15 cellular contexts compared by ENCODE assay signal in the genomic region with DNA sequence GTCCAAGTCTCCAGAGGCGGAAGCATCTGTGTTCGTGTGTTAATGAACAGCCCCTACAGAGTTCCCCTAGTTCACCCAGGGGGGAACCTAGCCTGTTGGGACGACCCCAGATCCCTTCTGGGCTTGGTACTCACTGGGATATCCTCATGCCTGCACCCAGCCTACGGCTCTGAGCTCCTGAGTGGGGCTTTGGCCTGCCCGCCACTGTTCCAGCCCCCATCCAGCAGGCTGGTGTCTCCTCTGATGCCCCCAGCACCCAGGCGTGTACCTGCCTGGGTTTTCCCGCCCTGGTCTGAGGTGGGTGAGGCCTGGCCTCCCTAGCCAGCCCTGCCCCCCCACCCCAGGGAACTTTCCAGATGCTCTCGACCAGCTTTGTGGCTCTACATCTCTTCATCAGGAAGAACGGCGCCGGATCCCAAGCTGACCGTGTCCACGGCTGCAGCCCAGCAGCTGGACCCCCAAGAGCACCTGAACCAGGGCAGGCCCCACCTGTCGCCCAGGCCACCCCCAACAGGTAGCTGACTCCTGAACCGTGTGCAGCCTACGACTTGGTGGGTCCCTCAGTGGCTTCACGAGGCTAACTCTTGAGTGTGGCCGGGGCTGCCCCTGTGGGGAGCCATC. TPM values are rescaled to one million over a fixed set of nuclear protein-coding genes. Genes with fewer than 3 reads are reported as not detected.
A peak's percentile ranks its signal among the peaks of the same experiment; 100 is the strongest.
DNase-seq lines count a peak whose midpoint lies in the region; ATAC-seq, FAIRE-seq and TF ChIP-seq lines count a peak whose summit lies in the region.
"Had no signal": no experiment of that assay in that cellular context is flagged by ENCODE, and none has a peak within 500 bp of the region (broad histone marks: within the 10 kb centered on the region; RNA-seq: fewer than 3 reads in every experiment).

No MANE protein-coding gene starts in this region.

- ATAC-seq in Right ventricle myocardium superior (ENCODE audit: poor library complexity): no peak
- ATAC-seq in activated T-helper 17 cell treated with anti-CD3 and anti-CD28 coated beads, Interleukin-2, amount 50 U/mL, for 72 hours (replicated peaks): no peak
- ATAC-seq in aorta (ENCODE audit: low FRiP score): no peak
- ATAC-seq in HG03045 (IDR thresholded peaks at IDR 0.05; ENCODE audit: unreplicated experiment): no peak
- no peak for ATAC-seq in GM19452 (IDR thresholded peaks at IDR 0.05; ENCODE audit: unreplicated experiment)
- ATAC-seq: left lobe of liver had no signal

- H3K9me3 ChIP-seq in right atrium auricular region (no peaks in the 10 kb centered on the region), kidney (ENCODE audit: control insufficient read depth in 1 of 2, low read length in 2 of 2) (no peaks in the 10 kb centered on the region), aorta (ENCODE audit: control insufficient read depth, low read length) (no peaks in the 10 kb centered on the region)
- H3K9me3 ChIP-seq: SJSA1 had no signal

- H3K27me3 Mint-ChIP-seq in activated T-helper 17 cell treated with anti-CD3 and anti-CD28 coated beads, Interleukin-2, amount 50 U/mL, for 72 hours: no peaks in the 10 kb centered on the region

- no peaks in the 10 kb centered on the region for H3K27me3 ChIP-seq in right atrium auricular region
- no peaks in the 10 kb centered on the region for H3K27me3 ChIP-seq in aorta (ENCODE audit: control insufficient read depth in 1 of 2, insufficient read depth in 2 of 2, low read length in 1 of 2)
- H3K27me3 ChIP-seq: SJSA1 had no signal

- H3K4me1 ChIP-seq in right atrium auricular region: peaks cover 0 to 46% of the 10 kb centered on the region in 2 donors
- peaks cover 0 to 14% of the 10 kb centered on the region in 2 donors for H3K4me1 ChIP-seq in kidney (ENCODE audit: control insufficient read depth in 1 of 2, insufficient read depth in 1 of 2, low read depth in 1 of 2, low read length in 2 of 2)
- no peaks in the 10 kb centered on the region for H3K4me1 ChIP-seq in aorta (ENCODE audit: control insufficient read depth in 1 of 2, insufficient read depth in 2 of 2, low read length in 2 of 2)

- DNase-seq in Right ventricle myocardium superior (peak; percentile 22), right atrium auricular region (ENCODE audit: low spot score) (no peak), kidney (peak; percentile 64), aorta (peak; percentile 52 to 77), DMS 273 treated with DMSO at 0.1 percent for 48 hours (lab: John Stamatoyannopoulos, UW) (no peak)
- DNase-seq: DMS153, NCI-H1436 treated with DMSO at 0.1 percent for 48 hours, NCI-H446 had no signal

- H3K36me3 ChIP-seq in right atrium auricular region (peaks cover 14% of the 10 kb centered on the region), kidney (ENCODE audit: control insufficient read depth in 1 of 2, insufficient read depth in 2 of 2, low read length in 2 of 2) (no peaks in the 10 kb centered on the region), aorta (ENCODE audit: control insufficient read depth in 1 of 2, insufficient read depth in 2 of 2, low read length in 1 of 2) (no peaks in the 10 kb centered on the region)

- no peak overlapping the region for H3K9ac ChIP-seq in kidney (ENCODE audit: low read length in 2 of 2)

- TF ChIP-seq CTCF in right atrium auricular region (IDR thresholded peaks at IDR 0.05) (no peak), kidney (IDR thresholded peaks at IDR 0.05; ENCODE audit: borderline replicate concordance, extremely low read depth, insufficient read depth) (no peak)

- H3K9me3 Mint-ChIP-seq in activated T-helper 17 cell treated with anti-CD3 and anti-CD28 coated beads, Interleukin-2, amount 50 U/mL, for 72 hours: no peaks in the 10 kb centered on the region

- no peak overlapping the region for H3K27ac ChIP-seq in right atrium auricular region
- no peak overlapping the region for H3K27ac ChIP-seq in kidney (ENCODE audit: low read depth in 2 of 2, low read length in 2 of 2)
- no peak overlapping the region for H3K27ac ChIP-seq in aorta (ENCODE audit: low read depth in 1 of 2, low read length in 2 of 2)
- H3K27ac ChIP-seq: SJSA1 had no signal

- no peak overlapping the region for H3K4me3 ChIP-seq in right atrium auricular region
- H3K4me3 ChIP-seq in kidney (ENCODE audit: low read length in 2 of 2): no peak overlapping the region
- H3K4me3 ChIP-seq in aorta (ENCODE audit: low read length in 2 of 2): no peak overlapping the region
- H3K4me3 ChIP-seq: SJSA1 had no signal

- peaks cover 4% of the 10 kb centered on the region for H3K4me1 Mint-ChIP-seq in activated T-helper 17 cell treated with anti-CD3 and anti-CD28 coated beads, Interleukin-2, amount 50 U/mL, for 72 hours

- intact Hi-C loops in Right ventricle myocardium superior (cut with DNase I): no loop called here
- intact Hi-C loops in kidney (cut with DNase I): no loop called here
- intact Hi-C loops in aorta (cut with DNase I): no loop called here

- WGBS in aorta, 2 donors: 94% methylated on average over 18 of the region's 18 CpGs

- no peak overlapping the region for H3K4me3 Mint-ChIP-seq in activated T-helper 17 cell treated with anti-CD3 and anti-CD28 coated beads, Interleukin-2, amount 50 U/mL, for 72 hours

- peaks cover 16% of the 10 kb centered on the region for H3K36me3 Mint-ChIP-seq in activated T-helper 17 cell treated with anti-CD3 and anti-CD28 coated beads, Interleukin-2, amount 50 U/mL, for 72 hours (ENCODE audit: low read depth)

- FAIRE-seq in kidney (lab: Jason Lieb, UNC): no peak
- FAIRE-seq: GM19239, TTC549 had no signal

- peak overlapping the region; percentile 85 for H3K27ac Mint-ChIP-seq in activated T-helper 17 cell treated with anti-CD3 and anti-CD28 coated beads, Interleukin-2, amount 50 U/mL, for 72 hours

RNA-seq across cellular contexts. Expression of gene TNFRSF6B, which starts 2.4 kb away (rescaled TPM):
- total RNA-seq in Right ventricle myocardium superior (0.32 TPM), right atrium auricular region (1 to 10 TPM; 1.2 to 3.8 TPM), kidney (64.5 TPM), aorta (10 to 100 TPM in 1 of 2 donors, 1 to 10 TPM in 1; 5.9 to 11.5 TPM)
- total RNA-seq in activated T-helper 17 cell treated with anti-CD3 and anti-CD28 coated beads, Interleukin-2, amount 50 U/mL, for 72 hours: not detected
- polyA plus RNA-seq in kidney (ENCODE audit: insufficient read depth, low read depth, low replicate concordance) (2.4 TPM), aorta (10 to 100 TPM in 1 of 2 donors, 1 to 10 TPM in 1; 2.1 to 73.9 TPM)

RNA-seq across cellular contexts. Expression of gene ARFRP1, which starts 13.7 kb away (rescaled TPM):
- total RNA-seq in Right ventricle myocardium superior (32.2 TPM), right atrium auricular region (10 to 100 TPM; 33.5 to 39.4 TPM), kidney (71.2 TPM), aorta (10 to 100 TPM; 46.3 to 51.7 TPM)
- 10 to 100 TPM; 43.8 to 55.8 TPM for total RNA-seq in activated T-helper 17 cell treated with anti-CD3 and anti-CD28 coated beads, Interleukin-2, amount 50 U/mL, for 72 hours
- polyA plus RNA-seq in kidney (ENCODE audit: insufficient read depth, low read depth, low replicate concordance) (60.6 TPM), aorta (10 to 100 TPM; 28.9 to 76.2 TPM)

RNA-seq across cellular contexts. Expression of gene ZGPAT, which starts 13.8 kb away (rescaled TPM):
- total RNA-seq in Right ventricle myocardium superior (16.0 TPM), right atrium auricular region (10 to 100 TPM; 11.9 to 15.1 TPM), kidney (30.5 TPM), aorta (10 to 100 TPM; 20.8 to 28.6 TPM)
- total RNA-seq in activated T-helper 17 cell treated with anti-CD3 and anti-CD28 coated beads, Interleukin-2, amount 50 U/mL, for 72 hours: 10 to 100 TPM; 18.3 to 24.7 TPM
- polyA plus RNA-seq in kidney (ENCODE audit: insufficient read depth, low read depth, low replicate concordance) (39.6 TPM), aorta (10 to 100 TPM; 22.5 to 49.5 TPM)

RNA-seq across cellular contexts. Expression of gene RTEL1, which starts 36.0 kb away (rescaled TPM):
- total RNA-seq in Right ventricle myocardium superior (7.3 TPM), right atrium auricular region (1 to 10 TPM; 4.8 to 9.2 TPM), kidney (37.7 TPM), aorta (10 to 100 TPM; 35.5 to 43.0 TPM)
- total RNA-seq in activated T-helper 17 cell treated with anti-CD3 and anti-CD28 coated beads, Interleukin-2, amount 50 U/mL, for 72 hours: 10 to 100 TPM; 41.8 to 51.8 TPM
- polyA plus RNA-seq in kidney (ENCODE audit: insufficient read depth, low read depth, low replicate concordance) (5.3 TPM), aorta (100 to 1,000 TPM in 1 of 2 donors, 1 to 10 TPM in 1; 6.8 to 114 TPM)

RNA-seq across cellular contexts. Expression of gene STMN3, which starts 40.9 kb away (rescaled TPM):
- total RNA-seq in Right ventricle myocardium superior (4.3 TPM), right atrium auricular region (10 to 100 TPM in 1 of 2 donors, 1 to 10 TPM in 1; 5.7 to 10.1 TPM), kidney (84.9 TPM), aorta (10 to 100 TPM; 10.5 to 31.2 TPM)
- 10 to 100 TPM; 15.1 to 24.7 TPM for total RNA-seq in activated T-helper 17 cell treated with anti-CD3 and anti-CD28 coated beads, Interleukin-2, amount 50 U/mL, for 72 hours
- polyA plus RNA-seq in kidney (ENCODE audit: insufficient read depth, low read depth, low replicate concordance) (20.6 TPM), aorta (10 to 100 TPM; 11.3 to 26.1 TPM)

Comparison
In these comparisons a context has a peak if more than half of its experiments do, and no peak if none do; other contexts are left out.
1. DNase-seq: peak in Right ventricle myocardium superior (single experiment), kidney (single experiment) and aorta (2 of 2); none in right atrium auricular region (single experiment) and DMS 273 treated with DMSO at 0.1 percent for 48 hours (single experiment).